Comparison of ENCODE assay signal across 9 cellular contexts in genomic region chr17:3475812-3476686, GRCh38. TPM values are rescaled to one million over a fixed set of nuclear protein-coding genes. Genes with fewer than 3 reads are reported as not detected.
A peak's percentile ranks its signal among the peaks of the same experiment; 100 is the strongest.
DNase-seq lines count a peak whose midpoint lies in the region; TF ChIP-seq lines count a peak whose summit lies in the region.
"Had no signal": no experiment of that assay in that cellular context is flagged by ENCODE, and none has a peak within 500 bp of the region (broad histone marks: within the 10 kb centered on the region; RNA-seq: fewer than 3 reads in every experiment).

ASPA (plus strand) TSS chr17:3475997; CDS start chr17:3476160, 163 bp downstream.

- peaks cover 0 to 32% (median 0%) of the 10 kb centered on the region in 3 donors for H3K4me1 ChIP-seq in esophagus squamous epithelium

- H3K27ac ChIP-seq in 22Rv1 (peak within 1 kb of the TSS; percentile 49), esophagus squamous epithelium (peak within 1 kb of the TSS; percentile 17 to 76 (median 66))

- intact Hi-C loops in esophagus squamous epithelium (cut with DNase I): no loop called here

- no peaks in the 10 kb centered on the region for H3K27me3 ChIP-seq in esophagus squamous epithelium

- TF ChIP-seq CTCF in 22Rv1 (IDR thresholded peaks at IDR 0.05) (no peak), esophagus squamous epithelium (IDR thresholded peaks at IDR 0.05) (no peak)

- no peaks in the 10 kb centered on the region for H3K36me3 ChIP-seq in esophagus squamous epithelium

- no peaks in the 10 kb centered on the region for H3K9me3 ChIP-seq in esophagus squamous epithelium

- DNase-seq in M059J (ENCODE audit: low read depth): peak; percentile 1
- DNase-seq in esophagus squamous epithelium (lab: John Stamatoyannopoulos, UW): no peak
- DNase-seq in myocyte (ENCODE audit: low read depth): peak; percentile 26
- no peak for DNase-seq in cerebellum (ENCODE audit: low spot score)
- DNase-seq in NCI-H2171 (lab: John Stamatoyannopoulos, UW): no peak
- DNase-seq in islet precursor cell: no peak
- DNase-seq in NCI-H2107 treated with DMSO at 0.1 percent for 48 hours (lab: John Stamatoyannopoulos, UW; ENCODE audit: unreplicated experiment): no peak
- DNase-seq: effector CD8-positive, alpha-beta T cell had no signal

- peak within 1 kb of the TSS; percentile 7 to 62 (median 40) for H3K4me3 ChIP-seq in esophagus squamous epithelium

- WGBS in esophagus squamous epithelium, 2 donors: 16 to 20% methylated on average over 7 of the region's 7 CpGs

- TF ChIP-seq POLR2A in esophagus squamous epithelium (IDR thresholded peaks at IDR 0.05): no peak

RNA-seq across cellular contexts. Expression of gene ASPA, which starts in this region (rescaled TPM):
- total RNA-seq in M059J (2014; rRNA removed; shearing (Covaris generic)): not detected in 2 replicates
- total RNA-seq in esophagus squamous epithelium (under 1 TPM in 3 of 4 donors, not detected in 1; 0.22 to 0.76 (median 0.23) TPM), myocyte (0.03 and 0.05 TPM in 2 replicates), cerebellum (0.54 TPM)
- polyA plus RNA-seq in myocyte (2012): 0.10 TPM

Comparison
In these comparisons a context has a peak if more than half of its experiments do, and no peak if none do; other contexts are left out.
1. Peak in DNase-seq in M059J; RNA of the gene not detected or under 1 TPM.
2. Peak in DNase-seq in myocyte; RNA of the gene not detected or under 1 TPM.